Comparison of ENCODE assay signal across 20 cellular contexts in genomic region chr4:144819591-144819990, GRCh38.
DNase-seq lines count a peak whose midpoint lies in the region; FAIRE-seq and TF ChIP-seq lines count a peak whose summit lies in the region.
"Had no signal": no experiment of that assay in that cellular context is flagged by ENCODE, and none has a peak within 500 bp of the region (broad histone marks: within the 10 kb centered on the region; RNA-seq: fewer than 3 reads in every experiment).

No MANE protein-coding gene starts in this region.

- H3K9me3 ChIP-seq in astrocyte (ENCODE audit: insufficient read depth, low read depth, low read length) (no peaks in the 10 kb centered on the region), osteoblast (ENCODE audit: low read depth, low read length) (no peaks in the 10 kb centered on the region)
- H3K9me3 ChIP-seq: BE2C had no signal

- no peak overlapping the region for H3K4me3 Mint-ChIP-seq in astrocyte (ENCODE audit: unreplicated experiment)
- H3K4me3 Mint-ChIP-seq: CD4-positive, CD25-positive, alpha-beta regulatory T cell; CD8-positive, alpha-beta memory T cell; H9 had no signal

- peak overlapping the region; percentile 14 for H3K27ac ChIP-seq in astrocyte (ENCODE audit: low read depth, low read length)
- no peak overlapping the region for H3K27ac ChIP-seq in osteoblast (ENCODE audit: low read depth, low read length)
- H3K27ac ChIP-seq: HL-60 had no signal

- H3K27me3 ChIP-seq in astrocyte (ENCODE audit: insufficient read depth, low read length): no peaks in the 10 kb centered on the region
- no peaks in the 10 kb centered on the region for H3K27me3 ChIP-seq in osteoblast (ENCODE audit: insufficient read depth, low read length)
- H3K27me3 ChIP-seq: BE2C had no signal

- no peaks in the 10 kb centered on the region for H3K79me2 ChIP-seq in astrocyte (ENCODE audit: insufficient read depth, low read length)
- no peaks in the 10 kb centered on the region for H3K79me2 ChIP-seq in osteoblast (ENCODE audit: insufficient read depth, low read length)

- H3K4me2 ChIP-seq in astrocyte (ENCODE audit: low read length): peak overlapping the region; percentile 71
- H3K4me2 ChIP-seq in osteoblast (ENCODE audit: insufficient read depth, low read length): peak overlapping the region; percentile 12

- H3K27me3 Mint-ChIP-seq in astrocyte (ENCODE audit: low read depth, unreplicated experiment): no peaks in the 10 kb centered on the region
- H3K27me3 Mint-ChIP-seq: CD4-positive, CD25-positive, alpha-beta regulatory T cell; CD8-positive, alpha-beta memory T cell had no signal

- no peak for FAIRE-seq in astrocyte (lab: Jason Lieb, UNC)
- FAIRE-seq: A204.1, GM12878, H1 had no signal

- H3K9me3 Mint-ChIP-seq in astrocyte (ENCODE audit: unreplicated experiment): peaks cover 2% of the 10 kb centered on the region

- no peak for DNase-seq in astrocyte (ENCODE audit: low read depth)
- DNase-seq in fibroblast of villous mesenchyme (ENCODE audit: low read depth): peak; percentile 4
- DNase-seq in osteoblast (ENCODE audit: insufficient read length, low spot score, missing footprints): peak; percentile 73
- no peak for DNase-seq in NCI-H187 treated with DMSO at 0.1 percent for 48 hours (lab: John Stamatoyannopoulos, UW)
- no peak for DNase-seq in SW480 (ENCODE audit: low spot score)
- DNase-seq in NCI-H2029 treated with DMSO at 0.1 percent for 48 hours (lab: John Stamatoyannopoulos, UW): no peak
- DNase-seq: ACHN; BE2C; C1 segment of cervical spinal cord; CD4-positive, CD25-positive, alpha-beta regulatory T cell; CD8-positive, alpha-beta memory T cell; COR-L47; DMS 273 treated with DMSO at 0.1 percent for 48 hours; DMS53; DND-41; H9 had no signal

- peak overlapping the region; percentile 77 for H3K27ac Mint-ChIP-seq in astrocyte (ENCODE audit: unreplicated experiment)
- H3K27ac Mint-ChIP-seq: CD4-positive, CD25-positive, alpha-beta regulatory T cell; CD8-positive, alpha-beta memory T cell; H9 had no signal

- no peak overlapping the region for H3K9ac ChIP-seq in astrocyte (ENCODE audit: low read length)

- no peaks in the 10 kb centered on the region for H4K20me1 ChIP-seq in astrocyte (ENCODE audit: insufficient read depth, low read length)
- no peaks in the 10 kb centered on the region for H4K20me1 ChIP-seq in osteoblast (ENCODE audit: insufficient read depth, low read length)

- H3K4me1 ChIP-seq in astrocyte (ENCODE audit: insufficient read depth, low read length) (peaks cover 14% of the 10 kb centered on the region), osteoblast (ENCODE audit: insufficient read depth, low read length) (peaks cover 15% of the 10 kb centered on the region)
- H3K4me1 ChIP-seq: BE2C had no signal

- H3K36me3 Mint-ChIP-seq in astrocyte (ENCODE audit: low read depth, unreplicated experiment): no peaks in the 10 kb centered on the region
- H3K36me3 Mint-ChIP-seq: CD4-positive, CD25-positive, alpha-beta regulatory T cell; CD8-positive, alpha-beta memory T cell had no signal

- no peak for TF ChIP-seq CTCF in astrocyte (IDR thresholded peaks at IDR 0.05; ENCODE audit: insufficient read depth, low read depth, low read length)
- TF ChIP-seq CTCF in fibroblast of villous mesenchyme (IDR thresholded peaks at IDR 0.05; ENCODE audit: insufficient read depth, low read depth, low read length): no peak
- no peak for TF ChIP-seq CTCF in osteoblast (IDR thresholded peaks at IDR 0.05; ENCODE audit: extremely low read depth, low read depth, low read length)

- H3K4me1 Mint-ChIP-seq in astrocyte (ENCODE audit: low read depth, unreplicated experiment): peaks cover 19% of the 10 kb centered on the region
- H3K4me1 Mint-ChIP-seq: CD4-positive, CD25-positive, alpha-beta regulatory T cell; CD8-positive, alpha-beta memory T cell had no signal

- H3K36me3 ChIP-seq in astrocyte (ENCODE audit: insufficient read depth, low read length) (no peaks in the 10 kb centered on the region), osteoblast (ENCODE audit: insufficient read depth, low read length) (no peaks in the 10 kb centered on the region)
- H3K36me3 ChIP-seq: BE2C had no signal

- no peak overlapping the region for H3K4me3 ChIP-seq in astrocyte (ENCODE audit: insufficient read depth, low read depth, low read length)
- no peak overlapping the region for H3K4me3 ChIP-seq in fibroblast of villous mesenchyme (ENCODE audit: low read depth, low read length)
- H3K4me3 ChIP-seq in osteoblast (ENCODE audit: insufficient read depth, low read length): no peak overlapping the region
- H3K4me3 ChIP-seq: GM12878 had no signal

- H2AFZ ChIP-seq in astrocyte (ENCODE audit: low read depth, low read length) (no peak overlapping the region), osteoblast (ENCODE audit: low read length) (no peak overlapping the region)

Comparison
In these comparisons a context has a peak if more than half of its experiments do, and no peak if none do; other contexts are left out.
1. DNase-seq: peak in fibroblast of villous mesenchyme (single experiment) and osteoblast (single experiment); none in astrocyte (single experiment), NCI-H187 treated with DMSO at 0.1 percent for 48 hours (single experiment), SW480 (single experiment) and NCI-H2029 treated with DMSO at 0.1 percent for 48 hours (single experiment).